In the genomic region with DNA sequence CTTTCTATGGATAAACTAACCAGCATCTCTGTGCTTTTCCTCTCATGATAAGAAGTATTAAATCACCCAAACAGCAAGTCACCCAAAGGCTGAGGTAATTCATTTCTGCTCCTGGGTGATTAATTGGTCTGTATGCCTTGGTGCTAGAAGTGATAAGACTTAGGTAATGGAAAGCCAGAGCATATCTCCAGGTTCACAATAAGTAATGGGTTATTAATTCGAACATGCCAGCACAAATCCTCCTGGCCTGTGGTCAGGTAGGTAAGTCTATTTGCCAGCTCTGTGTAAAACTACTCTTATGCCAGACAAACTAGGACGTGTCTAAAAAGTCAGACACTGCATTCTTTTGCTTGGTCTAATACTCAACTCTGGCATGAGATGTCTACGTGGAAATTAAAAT, we compare ENCODE assay signal across 1 cellular context.
TF ChIP-seq lines count a peak whose summit lies in the region.

No MANE protein-coding gene starts in this region.

TF ChIP-seq in HEK293, 187 proteins besides CTCF, POLR2A, EP300 and RAD21 (continued from another document):
- TF ChIP-seq ZXDB (tag by site-specific recombination; IDR thresholded peaks at IDR 0.05) (peak; percentile 41; the same call in 1 of the 2 replicates), SP7 (tag by site-specific recombination; IDR thresholded peaks at IDR 0.05) (0 out of 2 replicates have a peak, but pooled peaks have one; percentile 34), ZNF335 (tag by site-specific recombination; conservative IDR thresholded peaks at IDR 0.05) (no peak), ZNF843 (tag by site-specific recombination; IDR thresholded peaks at IDR 0.05) (peak; percentile 76), ZBTB17 (tag by site-specific recombination; IDR thresholded peaks at IDR 0.05) (peak; percentile 61)
- TF ChIP-seq, protein P1, sequence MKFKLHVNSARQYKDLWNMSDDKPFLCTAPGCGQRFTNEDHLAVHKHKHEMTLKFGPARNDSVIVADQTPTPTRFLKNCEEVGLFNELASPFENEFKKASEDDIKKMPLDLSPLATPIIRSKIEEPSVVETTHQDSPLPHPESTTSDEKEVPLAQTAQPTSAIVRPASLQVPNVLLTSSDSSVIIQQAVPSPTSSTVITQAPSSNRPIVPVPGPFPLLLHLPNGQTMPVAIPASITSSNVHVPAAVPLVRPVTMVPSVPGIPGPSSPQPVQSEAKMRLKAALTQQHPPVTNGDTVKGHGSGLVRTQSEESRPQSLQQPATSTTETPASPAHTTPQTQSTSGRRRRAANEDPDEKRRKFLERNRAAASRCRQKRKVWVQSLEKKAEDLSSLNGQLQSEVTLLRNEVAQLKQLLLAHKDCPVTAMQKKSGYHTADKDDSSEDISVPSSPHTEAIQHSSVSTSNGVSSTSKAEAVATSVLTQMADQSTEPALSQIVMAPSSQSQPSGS (tag by site-specific recombination; IDR thresholded peaks at IDR 0.05; ENCODE audit: low read depth), result no peak
TF ChIP-seq in HEK293: peak in this region for 11.
